ENCODE assay signal across 30 cellular contexts in genomic region chr21:40020651-40021050, GRCh38.
"Had no signal": no experiment of that assay in that cellular context is flagged by ENCODE, and none has a peak within 500 bp of the region (broad histone marks: within the 10 kb centered on the region; RNA-seq: fewer than 3 reads in every experiment).

No MANE protein-coding gene starts in this region.

- DNase-seq: naive B cell; naive thymus-derived CD8-positive, alpha-beta T cell; nephron progenitor cell; nucleus accumbens; ovary; posterior cingulate gyrus; psoas muscle; right cardiac atrium; right lobe of liver; sigmoid colon; small intestine; stimulated activated CD4-positive, alpha-beta T cell treated with anti-CD3 and anti-CD28 coated beads, Interleukin-15, amount 100 ng/mL, for 24 hours; stimulated activated CD4-positive, alpha-beta T cell treated with anti-CD3 and anti-CD28 coated beads, Interleukin-2, amount 100 ng/mL, for 24 hours; stimulated activated CD4-positive, alpha-beta T cell treated with anti-CD3 and anti-CD28 coated beads, Interleukin-2, amount 100 ng/mL, for 48 hours; stimulated activated CD4-positive, alpha-beta T cell treated with anti-CD3 and anti-CD28 coated beads, Interleukin-4, amount 100 ng/mL, for 24 hours; stimulated activated naive B cell treated with anti-CD40 and anti-IgM and Interleukin-4, amounts not matched to agents 10 μg/mL and 1 μg/mL and 100 μg/mL, for 72 hours; stimulated activated naive CD4-positive, alpha-beta T cell treated with Interleukin-2 at 50 U/mL for 16 hours; stomach; thyroid gland; upper lobe of left lung had no signal

- H3K4me3 ChIP-seq: ovary, psoas muscle, right lobe of liver, sigmoid colon, stomach, thoracic aorta, thyroid gland, tibial nerve, upper lobe of left lung, vagina had no signal

- H2AFZ ChIP-seq: parathyroid adenoma had no signal

- H3K4me1 Mint-ChIP-seq: naive B cell; nephron progenitor cell; neural crest cell; stimulated activated effector memory CD8-positive, alpha-beta T cell treated with anti-CD3 and anti-CD28 coated beads, Interleukin-12 subunit alpha, Interleukin-12 subunit beta, amount 100 ng/mL, for 72 hours; stimulated activated naive B cell treated with anti-CD40 and anti-IgM and Interleukin-4, amounts not matched to agents 10 μg/mL and 1 μg/mL and 100 μg/mL, for 72 hours had no signal

- H3K4me1 ChIP-seq: parathyroid adenoma, psoas muscle, right lobe of liver, sigmoid colon, stomach, thyroid gland, tibial nerve, upper lobe of left lung, vagina had no signal

- H3K9me3 Mint-ChIP-seq: natural killer cell treated with Interleukin-12 subunit alpha and Interleukin-12 subunit beta and Interleukin-15 and Interleukin-18, amount 100 ng/mL, for 72 hours; neural crest cell; stimulated activated naive CD8-positive, alpha-beta T cell treated with anti-CD3 and anti-CD28 coated beads, Interleukin-15, Interleukin-2, amounts not matched to agents 100 ng/mL and 50 ng/mL, for 24 hours had no signal

- H3K36me3 Mint-ChIP-seq: naive B cell; naive thymus-derived CD8-positive, alpha-beta T cell; natural killer cell treated with Interleukin-12 subunit alpha and Interleukin-12 subunit beta and Interleukin-15 and Interleukin-18, amount 100 ng/mL, for 72 hours; stimulated activated effector memory CD8-positive, alpha-beta T cell treated with anti-CD3 and anti-CD28 coated beads, Interleukin-12 subunit alpha, Interleukin-12 subunit beta, amount 100 ng/mL, for 72 hours; stimulated activated naive B cell treated with anti-CD40 and anti-IgM and Interleukin-4, amounts not matched to agents 10 μg/mL and 1 μg/mL and 100 μg/mL, for 72 hours had no signal

- H3K36me3 ChIP-seq: neutrophil, ovary, right lobe of liver, sigmoid colon, stomach, thoracic aorta, thyroid gland, tibial nerve, upper lobe of left lung, vagina had no signal

- H3K27ac ChIP-seq: neutrophil, ovary, parathyroid adenoma, psoas muscle, right lobe of liver, sigmoid colon, stomach, thoracic aorta, thyroid gland, tibial nerve, upper lobe of left lung, vagina had no signal

- ATAC-seq: naive thymus-derived CD8-positive, alpha-beta T cell; natural killer cell treated with Interleukin-12 subunit alpha and Interleukin-12 subunit beta and Interleukin-15 and Interleukin-18, amount 100 ng/mL, for 72 hours; psoas muscle; right cardiac atrium; right lobe of liver; stimulated activated effector memory CD8-positive, alpha-beta T cell treated with anti-CD3 and anti-CD28 coated beads, Interleukin-12 subunit alpha, Interleukin-12 subunit beta, amount 100 ng/mL, for 72 hours; stimulated activated naive B cell treated with anti-CD40 and anti-IgM and Interleukin-4, amounts not matched to agents 10 μg/mL and 1 μg/mL and 100 μg/mL, for 72 hours had no signal

- H3K9ac ChIP-seq: parathyroid adenoma had no signal

- H3K4me3 Mint-ChIP-seq: naive B cell; naive thymus-derived CD8-positive, alpha-beta T cell; natural killer cell treated with Interleukin-12 subunit alpha and Interleukin-12 subunit beta and Interleukin-15 and Interleukin-18, amount 100 ng/mL, for 72 hours; nephron progenitor cell; neural crest cell; stimulated activated effector memory CD8-positive, alpha-beta T cell treated with anti-CD3 and anti-CD28 coated beads, Interleukin-12 subunit alpha, Interleukin-12 subunit beta, amount 100 ng/mL, for 72 hours; stimulated activated naive B cell treated with anti-CD40 and anti-IgM and Interleukin-4, amounts not matched to agents 10 μg/mL and 1 μg/mL and 100 μg/mL, for 72 hours; stimulated activated naive CD8-positive, alpha-beta T cell treated with anti-CD3 and anti-CD28 coated beads, Interleukin-15, Interleukin-2, amounts not matched to agents 100 ng/mL and 50 ng/mL, for 24 hours had no signal

- H3K79me2 ChIP-seq: parathyroid adenoma had no signal

- H3K27ac Mint-ChIP-seq: naive thymus-derived CD8-positive, alpha-beta T cell; natural killer cell treated with Interleukin-12 subunit alpha and Interleukin-12 subunit beta and Interleukin-15 and Interleukin-18, amount 100 ng/mL, for 72 hours; nephron progenitor cell; progenitor cell of endocrine pancreas; stimulated activated effector memory CD8-positive, alpha-beta T cell treated with anti-CD3 and anti-CD28 coated beads, Interleukin-12 subunit alpha, Interleukin-12 subunit beta, amount 100 ng/mL, for 72 hours; stimulated activated naive B cell treated with anti-CD40 and anti-IgM and Interleukin-4, amounts not matched to agents 10 μg/mL and 1 μg/mL and 100 μg/mL, for 72 hours; stimulated activated naive CD8-positive, alpha-beta T cell treated with anti-CD3 and anti-CD28 coated beads, Interleukin-15, Interleukin-2, amounts not matched to agents 100 ng/mL and 50 ng/mL, for 24 hours had no signal

- H3K27me3 ChIP-seq: neutrophil, ovary, right lobe of liver, sigmoid colon, stomach, thyroid gland, tibial nerve, upper lobe of left lung, vagina had no signal

- H3K27me3 Mint-ChIP-seq: natural killer cell treated with Interleukin-12 subunit alpha and Interleukin-12 subunit beta and Interleukin-15 and Interleukin-18, amount 100 ng/mL, for 72 hours; progenitor cell of endocrine pancreas; stimulated activated naive B cell treated with anti-CD40 and anti-IgM and Interleukin-4, amounts not matched to agents 10 μg/mL and 1 μg/mL and 100 μg/mL, for 72 hours; stimulated activated naive CD8-positive, alpha-beta T cell treated with anti-CD3 and anti-CD28 coated beads, Interleukin-15, Interleukin-2, amounts not matched to agents 100 ng/mL and 50 ng/mL, for 24 hours had no signal

- H3K9me3 ChIP-seq: neutrophil, ovary, psoas muscle, right lobe of liver, sigmoid colon, stomach, thoracic aorta, thyroid gland, tibial nerve, upper lobe of left lung, vagina had no signal
